In genomic region chr7:13998866-13999265, GRCh38 we compare ENCODE assay signal across 20 cellular contexts. TPM values are rescaled to one million over a fixed set of nuclear protein-coding genes. Genes with fewer than 3 reads are reported as not detected.
"Had no signal": no experiment of that assay in that cellular context is flagged by ENCODE, and none has a peak within 500 bp of the region (broad histone marks: within the 10 kb centered on the region; RNA-seq: fewer than 3 reads in every experiment).

No MANE protein-coding gene starts in this region.

- H3K4me1 ChIP-seq: esophagus muscularis mucosa, foreskin keratinocyte, heart left ventricle, right lobe of liver had no signal

- H3K27me3 ChIP-seq: esophagus muscularis mucosa, foreskin keratinocyte, heart left ventricle, ovary, right lobe of liver had no signal

- H3K36me3 ChIP-seq: esophagus muscularis mucosa, heart left ventricle, ovary, right lobe of liver had no signal

- H3K4me3 ChIP-seq: esophagus muscularis mucosa, heart left ventricle, mucosa of descending colon, ovary, right lobe of liver had no signal

- DNase-seq: caudate nucleus; cortex of kidney; effector memory CD4-positive, alpha-beta T cell; foreskin keratinocyte; heart left ventricle; hippocampal formation; mammary epithelial cell; mucosa of descending colon; naive thymus-derived CD8-positive, alpha-beta T cell; nucleus accumbens; ovary; retina; right lobe of liver; stimulated activated CD4-positive, alpha-beta T cell treated with anti-CD3 and anti-CD28 coated beads, Interleukin-2, amount 100 ng/mL, for 24 hours; stimulated activated CD4-positive, alpha-beta T cell treated with anti-CD3 and anti-CD28 coated beads, Interleukin-4, amount 100 ng/mL, for 4 hours; stimulated activated naive CD4-positive, alpha-beta T cell treated with Interleukin-2 at 50 U/mL for 16 hours; trophoblast cell had no signal

- H3K27ac ChIP-seq: epithelial cell of prostate, esophagus muscularis mucosa, foreskin keratinocyte, heart left ventricle, ovary, right lobe of liver had no signal

- H3K9me3 ChIP-seq: esophagus muscularis mucosa, heart left ventricle, mucosa of descending colon, ovary, right lobe of liver had no signal

- ATAC-seq: foreskin keratinocyte; heart left ventricle; left lobe of liver; mucosa of descending colon; naive thymus-derived CD8-positive, alpha-beta T cell; right lobe of liver had no signal

RNA-seq across cellular contexts. Expression of gene ETV1, which starts 9.4 kb away (rescaled TPM):
- total RNA-seq: naive thymus-derived CD8-positive, alpha-beta T cell had no signal
- polyA plus RNA-seq: naive thymus-derived CD8-positive, alpha-beta T cell had no signal
